Comparison of ENCODE assay signal across 1 cellular context in genomic region chr3:23900744-23901143, GRCh38.
TF ChIP-seq lines count a peak whose summit lies in the region.

No MANE protein-coding gene starts in this region.

TF ChIP-seq in HepG2, 621 proteins besides CTCF, POLR2A, EP300 and RAD21 (continued from another document):
- TF ChIP-seq SKIL (CRISPR knock-in tag; IDR thresholded peaks at IDR 0.05; ENCODE audit: borderline replicate concordance) (no peak), ZXDC (CRISPR knock-in tag; IDR thresholded peaks at IDR 0.05) (no peak), ZNF703 (CRISPR knock-in tag; IDR thresholded peaks at IDR 0.05; ENCODE audit: borderline replicate concordance) (no peak), ZNF138 (CRISPR knock-in tag; IDR thresholded peaks at IDR 0.05; ENCODE audit: low read depth) (no peak), THAP8 (CRISPR knock-in tag; IDR thresholded peaks at IDR 0.05; ENCODE audit: borderline replicate concordance) (no peak), GFI1 (CRISPR knock-in tag; IDR thresholded peaks at IDR 0.05; ENCODE audit: borderline replicate concordance) (0 out of 2 replicates have a peak, but pooled peaks have one; percentile 18), ZNF234 (CRISPR knock-in tag; conservative IDR thresholded peaks at IDR 0.05) (no peak), AFF4 (CRISPR knock-in tag; IDR thresholded peaks at IDR 0.05) (no peak), MTA1 (CRISPR knock-in tag; IDR thresholded peaks at IDR 0.05; ENCODE audit: borderline replicate concordance) (no peak), MAX (IDR thresholded peaks at IDR 0.05) (no peak), CEBPG (CRISPR knock-in tag; IDR thresholded peaks at IDR 0.05) (peak; percentile 93), TRAFD1 (CRISPR knock-in tag; IDR thresholded peaks at IDR 0.05; ENCODE audit: borderline replicate concordance) (no peak), ZNF230 (CRISPR knock-in tag; IDR thresholded peaks at IDR 0.05) (no peak), SOX13 (IDR thresholded peaks at IDR 0.05) (0 out of 2 replicates have a peak, but pooled peaks have one; percentile 13), SOX13 (CRISPR knock-in tag; conservative IDR thresholded peaks at IDR 0.05 in 1 of 2, IDR thresholded peaks at IDR 0.05 in 1 of 2) (peak in 1 of 2 experiments; percentile 80; a peak in 2 of 4 replicates), HDAC2 (CRISPR knock-in tag; IDR thresholded peaks at IDR 0.05) (peak; percentile 18; the same call in 1 of the 2 replicates), PITX1 (CRISPR knock-in tag; IDR thresholded peaks at IDR 0.05) (peak; percentile 66; the same call in 1 of the 2 replicates), SMYD3 (CRISPR knock-in tag; IDR thresholded peaks at IDR 0.05) (no peak), ZNF33A (CRISPR knock-in tag; IDR thresholded peaks at IDR 0.05; ENCODE audit: borderline replicate concordance) (no peak), FOXK2 (IDR thresholded peaks at IDR 0.05) (peak; percentile 56; the same call in 1 of the 2 replicates), NR3C1 (CRISPR knock-in tag; IDR thresholded peaks at IDR 0.05) (no peak), ARID3A (IDR thresholded peaks at IDR 0.05; ENCODE audit: low read depth, low read length) (peak; percentile 36; the same call in 1 of the 2 replicates), LCORL (IDR thresholded peaks at IDR 0.05) (no peak), LCORL (CRISPR knock-in tag; IDR thresholded peaks at IDR 0.05) (no peak), FOXK1 (CRISPR knock-in tag; IDR thresholded peaks at IDR 0.05; ENCODE audit: borderline replicate concordance, low read depth) (0 out of 2 replicates have a peak, but pooled peaks have one; percentile 15), FOXP1 (IDR thresholded peaks at IDR 0.05) (no peak), FOXP1 (CRISPR knock-in tag; IDR thresholded peaks at IDR 0.05) (peak; percentile 51; the same call in 1 of the 2 replicates), ZNF333 (CRISPR knock-in tag; IDR thresholded peaks at IDR 0.05; ENCODE audit: borderline replicate concordance) (no peak), STAG1 (CRISPR knock-in tag; IDR thresholded peaks at IDR 0.05) (no peak), ZNF616 (CRISPR knock-in tag; IDR thresholded peaks at IDR 0.05; ENCODE audit: low read depth) (no peak), HDAC6 (IDR thresholded peaks at IDR 0.05; ENCODE audit: low read depth, low read length) (no peak), ERF (CRISPR knock-in tag; IDR thresholded peaks at IDR 0.05) (0 out of 2 replicates have a peak, but pooled peaks have one; percentile 28), TFAP4 (IDR thresholded peaks at IDR 0.05; ENCODE audit: borderline replicate concordance, low read depth) (0 out of 2 replicates have a peak, but pooled peaks have one; percentile 15), ZNF816 (CRISPR knock-in tag; IDR thresholded peaks at IDR 0.05; ENCODE audit: borderline replicate concordance) (no peak), HMG20A (CRISPR knock-in tag; IDR thresholded peaks at IDR 0.05; ENCODE audit: borderline replicate concordance) (peak; percentile 55; the same call in 1 of the 2 replicates), SP4 (CRISPR knock-in tag; IDR thresholded peaks at IDR 0.05) (no peak)
